ENCODE assay signal across 23 cellular contexts in genomic region chr7:159060440-159060839, GRCh38.
DNase-seq lines count a peak whose midpoint lies in the region; ATAC-seq, FAIRE-seq and TF ChIP-seq lines count a peak whose summit lies in the region.
"Had no signal": no experiment of that assay in that cellular context is flagged by ENCODE, and none has a peak within 500 bp of the region (broad histone marks: within the 10 kb centered on the region; RNA-seq: fewer than 3 reads in every experiment).

No MANE protein-coding gene starts in this region.

- FAIRE-seq in HepG2 (lab: Jason Lieb, UNC), result no peak
- no peak for FAIRE-seq in H1 (lab: Jason Lieb, UNC)
- FAIRE-seq: G401.6, GM12892 had no signal

- peak overlapping the region; percentile 26 for H4K91ac ChIP-seq in H1 (replicated peaks; ENCODE audit: insufficient read length, low read length)

- ATAC-seq in activated CD4-positive, alpha-beta T cell treated with anti-CD3 and anti-CD28 coated beads for 36 hours, result peak; percentile 33
- ATAC-seq in HepG2 (no peak), right lobe of liver (no peak), left lung (no peak)

- H3K79me2 ChIP-seq in HepG2 (ENCODE audit: insufficient read depth, low read length) (no peaks in the 10 kb centered on the region), H1 (ENCODE audit: control insufficient read depth in 1 of 2, insufficient read depth in 2 of 2, low read length in 2 of 2) (no peaks in the 10 kb centered on the region)

- no peak overlapping the region; the same call in 1 of the 2 replicates for H2BK5ac ChIP-seq in H1 (ENCODE audit: low read depth, low read length)

- intact Hi-C loops in activated CD4-positive, alpha-beta T cell treated with anti-CD3 and anti-CD28 coated beads for 36 hours (cut with DNase I, micrococcal nuclease), result no loop called here
- intact Hi-C loops in activated CD4-positive, alpha-beta T cell treated with anti-CD3 and anti-CD28 coated beads, Interleukin-2, amount 10 ng/mL, durations not matched to agents 24 days and 14 days (cut with micrococcal nuclease), result no loop called here
- intact Hi-C loops in HepG2 (cut with micrococcal nuclease; ENCODE audit: unreplicated experiment), result no loop called here
- intact Hi-C loops in right lobe of liver (cut with DNase I), result no loop called here
- intact Hi-C loops in left lung (cut with DNase I), result no loop called here

- no peaks in the 10 kb centered on the region for H4K20me1 ChIP-seq in HepG2 (ENCODE audit: insufficient read depth, low read length)
- H4K20me1 ChIP-seq in H1 (replicated peaks in 1 of 2; ENCODE audit: control insufficient read depth in 1 of 2, insufficient read depth in 2 of 2, low read length in 2 of 2), result no peaks in the 10 kb centered on the region
- H4K20me1 ChIP-seq: BLaER1 treated with 17β-estradiol and CSF1 and Interleukin-3, amounts not matched to agents 10 nM and 100 nM had no signal

- in situ Hi-C loops in HepG2 (cut with HindIII; ENCODE audit: extremely low pct_ligation_motif_present, low pct_unique_long_range_greater_than_20kb), result no loop called here

- H2BK12ac ChIP-seq in H1 (ENCODE audit: low read depth, low read length), result no peak overlapping the region

- no peaks in the 10 kb centered on the region for H3K9me3 Mint-ChIP-seq in activated CD4-positive, alpha-beta T cell treated with anti-CD3 and anti-CD28 coated beads for 36 hours (ENCODE audit: low read depth)
- no peaks in the 10 kb centered on the region for H3K9me3 Mint-ChIP-seq in activated CD4-positive, alpha-beta T cell treated with anti-CD3 and anti-CD28 coated beads, Interleukin-2, amount 10 ng/mL, durations not matched to agents 24 days and 14 days

- H3K56ac ChIP-seq in H1 (replicated peaks; ENCODE audit: insufficient read length, low read depth, low read length), result peak overlapping the region; percentile 40

- H2BK120ac ChIP-seq in H1 (replicated peaks; ENCODE audit: low read depth, low read length), result no peak overlapping the region

- no TSS peak for BruUV-seq in HepG2 (replicated peaks; lab: Mats Ljungman, UMichigan)

- TF ChIP-seq POLR2A in HepG2 (IDR thresholded peaks at IDR 0.05; ENCODE audit: insufficient read depth in 1 of 2, low read depth in 2 of 2, low read length in 2 of 2) (no peak), right lobe of liver (IDR thresholded peaks at IDR 0.05) (no peak), H1 (IDR thresholded peaks at IDR 0.05; ENCODE audit: control extremely low read depth in 1 of 2, low read depth in 2 of 2, low read length in 2 of 2) (no peak)

- H3K4me1 ChIP-seq in HepG2 (ENCODE audit: insufficient read depth, low read length) (no peaks in the 10 kb centered on the region), right lobe of liver (no peaks in the 10 kb centered on the region), H1 (replicated peaks in 1 of 4; ENCODE audit: control insufficient read depth in 3 of 4, insufficient read depth in 4 of 4, low read length in 3 of 4) (peaks cover 0 to 4% (median 2%) of the 10 kb centered on the region in 4 experiments; a peak in 1 of 7 replicates), left lung (no peaks in the 10 kb centered on the region)
- H3K4me1 ChIP-seq: Caco-2, Peyer's patch had no signal

- H3K4me2 ChIP-seq in HepG2 (ENCODE audit: low read depth, low read length) (no peak overlapping the region), H1 (ENCODE audit: insufficient read depth in 1 of 2, low read depth in 2 of 2, low read length in 2 of 2) (no peak overlapping the region)
- H3K4me2 ChIP-seq: BLaER1 treated with 17β-estradiol and CSF1 and Interleukin-3, amounts not matched to agents 10 nM and 100 nM had no signal

- H3K79me1 ChIP-seq in H1 (ENCODE audit: low read depth, low read length), result no peaks in the 10 kb centered on the region

- H3K36me3 ChIP-seq in HepG2 (replicated peaks in 1 of 2; ENCODE audit: control insufficient read depth in 1 of 2, insufficient read depth in 2 of 2, low read length in 2 of 2), result no peaks in the 10 kb centered on the region
- no peaks in the 10 kb centered on the region for H3K36me3 ChIP-seq in right lobe of liver
- no peaks in the 10 kb centered on the region for H3K36me3 ChIP-seq in H1 (ENCODE audit: control insufficient read depth in 2 of 4, insufficient read depth in 4 of 4, low read length in 3 of 4)
- H3K36me3 ChIP-seq in left lung, result no peaks in the 10 kb centered on the region
- H3K36me3 ChIP-seq: BLaER1 treated with 17β-estradiol and CSF1 and Interleukin-3, amounts not matched to agents 10 nM and 100 nM; HAP-1; Peyer's patch had no signal

- H3K23me2 ChIP-seq in H1 (ENCODE audit: low read depth, low read length), result peaks cover 14% of the 10 kb centered on the region; the same call in 1 of the 2 replicates

- no peak overlapping the region for H3K27ac ChIP-seq in HepG2 (ENCODE audit: extremely low read length, insufficient read depth, low read length)
- H3K27ac ChIP-seq in right lobe of liver, result no peak overlapping the region
- H3K27ac ChIP-seq in H1 (ENCODE audit: low read depth, low read length), result no peak overlapping the region
- no peak overlapping the region for H3K27ac ChIP-seq in left lung
- H3K27ac ChIP-seq: 22Rv1; BLaER1 treated with 17β-estradiol and CSF1 and Interleukin-3, amounts not matched to agents 10 nM and 100 nM; HL-60; Peyer's patch had no signal

- H3K4me1 Mint-ChIP-seq in activated CD4-positive, alpha-beta T cell treated with anti-CD3 and anti-CD28 coated beads for 36 hours, result no peaks in the 10 kb centered on the region
- H3K4me1 Mint-ChIP-seq in activated CD4-positive, alpha-beta T cell treated with anti-CD3 and anti-CD28 coated beads, Interleukin-2, amount 10 ng/mL, durations not matched to agents 24 days and 14 days, result no peaks in the 10 kb centered on the region
- H3K4me1 Mint-ChIP-seq: CD4-positive, alpha-beta memory T cell had no signal

- POLR2A ChIA-PET in activated CD4-positive, alpha-beta T cell treated with anti-CD3 and anti-CD28 coated beads for 36 hours (lab: Charles Lee), result no interaction called here
- POLR2A ChIA-PET in HepG2 (lab: Yijun Ruan, JAX) (no interaction called here), H1 (lab: Charles Lee; ENCODE audit: partially characterized antibody) (no interaction called here)

- H3K4ac ChIP-seq in H1 (replicated peaks; ENCODE audit: insufficient read length, low read depth, low read length), result peak overlapping the region; percentile 76

- no peak overlapping the region for H3K27ac Mint-ChIP-seq in activated CD4-positive, alpha-beta T cell treated with anti-CD3 and anti-CD28 coated beads for 36 hours
- no peak overlapping the region for H3K27ac Mint-ChIP-seq in activated CD4-positive, alpha-beta T cell treated with anti-CD3 and anti-CD28 coated beads, Interleukin-2, amount 10 ng/mL, durations not matched to agents 24 days and 14 days
- H3K27ac Mint-ChIP-seq: CD4-positive, alpha-beta memory T cell had no signal

- H3K9me3 ChIP-seq in HepG2 (ENCODE audit: low read length), result no peaks in the 10 kb centered on the region
- no peaks in the 10 kb centered on the region for H3K9me3 ChIP-seq in right lobe of liver
- peaks cover 0 to 3% of the 10 kb centered on the region in 2 experiments; a peak in 1 of 4 replicates for H3K9me3 ChIP-seq in H1 (ENCODE audit: insufficient read depth in 2 of 2, low read depth in 1 of 2, low read length in 1 of 2)
- no peaks in the 10 kb centered on the region for H3K9me3 ChIP-seq in left lung
- H3K9me3 ChIP-seq: HAP-1, Peyer's patch had no signal

- H4K5ac ChIP-seq in H1 (ENCODE audit: insufficient read length, low read depth, low read length), result no peak overlapping the region

- H3K9ac ChIP-seq in HepG2 (ENCODE audit: insufficient read depth, low read depth, low read length), result no peak overlapping the region
- H3K9ac ChIP-seq in H1 (replicated peaks in 1 of 4; ENCODE audit: extremely low read depth in 1 of 4, low read depth in 3 of 4, low read length in 3 of 4), result no peak overlapping the region
- H3K9ac ChIP-seq: BLaER1 treated with 17β-estradiol and CSF1 and Interleukin-3, amounts not matched to agents 10 nM and 100 nM had no signal

- no peak overlapping the region for H2AFZ ChIP-seq in HepG2 (ENCODE audit: low read length)
- no peak overlapping the region for H2AFZ ChIP-seq in H1 (ENCODE audit: low read length)

- TF ChIP-seq CTCF in HepG2 (CRISPR knock-in tag; IDR thresholded peaks at IDR 0.05) (no peak), right lobe of liver (IDR thresholded peaks at IDR 0.05) (no peak), H1 (IDR thresholded peaks at IDR 0.05; ENCODE audit: control extremely low read depth in 1 of 3, insufficient read depth in 1 of 3, low read depth in 1 of 3, low read length in 3 of 3) (no peak), left lung (IDR thresholded peaks at IDR 0.05) (no peak)

- no peak overlapping the region for H3K14ac ChIP-seq in H1 (ENCODE audit: insufficient read length)

- H3K4me3 ChIP-seq in HepG2 (replicated peaks in 1 of 3; ENCODE audit: insufficient read depth in 1 of 3, low read depth in 2 of 3, low read length in 3 of 3) (no peak overlapping the region), right lobe of liver (no peak overlapping the region), H1 (ENCODE audit: extremely low read depth in 1 of 4, insufficient read depth in 2 of 4, low read depth in 3 of 4, low read length in 4 of 4) (no peak overlapping the region), left lung (no peak overlapping the region)
- H3K4me3 ChIP-seq: BLaER1 treated with 17β-estradiol and CSF1 and Interleukin-3, amounts not matched to agents 10 nM and 100 nM; HAP-1; Peyer's patch had no signal

- no peak for TF ChIP-seq RAD21 in HepG2 (CRISPR knock-in tag; IDR thresholded peaks at IDR 0.05)
- TF ChIP-seq RAD21 in H1 (IDR thresholded peaks at IDR 0.05 in 1 of 2, conservative IDR thresholded peaks at IDR 0.05 in 1 of 2; ENCODE audit: low read depth in 2 of 2, low read length in 2 of 2), result no peak

- no peak for TF ChIP-seq EP300 in HepG2 (IDR thresholded peaks at IDR 0.05; ENCODE audit: low read depth in 2 of 2, low read length in 2 of 2)
- no peak for TF ChIP-seq EP300 in HepG2 (CRISPR knock-in tag; IDR thresholded peaks at IDR 0.05; ENCODE audit: borderline replicate concordance)
- TF ChIP-seq EP300 in H1 (IDR thresholded peaks at IDR 0.05; ENCODE audit: borderline replicate concordance in 1 of 2, low read depth in 2 of 2, low read length in 2 of 2), result no peak

- H4K8ac ChIP-seq in H1 (ENCODE audit: extremely low read depth, insufficient read depth, low read length), result no peak overlapping the region

- peak overlapping the region; percentile 72; the same call in 1 of the 2 replicates for H2BK20ac ChIP-seq in H1 (ENCODE audit: low read length)

- peak overlapping the region; percentile 72; the same call in 1 of the 2 replicates for H2BK15ac ChIP-seq in H1 (ENCODE audit: low read length)

- 25% methylated on average over 2 of the region's 2 CpGs for WGBS in HepG2 (ENCODE audit: low lambda C conversion rate)
- 80% methylated on average over 2 of the region's 2 CpGs for WGBS in right lobe of liver (ENCODE audit: insufficient coverage, low coverage, low lambda C conversion rate, missing lambda C conversion rate)
- 93 to 100% methylated on average over 1 to 2 of the region's 2 CpGs for WGBS in H1 (ENCODE audit: extremely low coverage in 1 of 2, insufficient coverage in 1 of 2, insufficient read length in 1 of 2, insufficient replicate concordance in 2 of 2, low coverage in 1 of 2, low lambda C conversion rate in 2 of 2, missing lambda C conversion rate in 1 of 2), 2 experiments

- peaks cover 0 to 21% of the 10 kb centered on the region in 2 experiments; a peak in 3 of 5 replicates for H3K27me3 ChIP-seq in HepG2 (ENCODE audit: control insufficient read depth in 1 of 2, insufficient read depth in 2 of 2, low read length in 2 of 2)
- no peaks in the 10 kb centered on the region for H3K27me3 ChIP-seq in right lobe of liver
- H3K27me3 ChIP-seq in H1 (replicated peaks in 1 of 4; ENCODE audit: control insufficient read depth in 3 of 4, extremely low read depth in 1 of 4, insufficient read depth in 3 of 4, low read length in 3 of 4), result peaks cover 0 to 4% (median 0%) of the 10 kb centered on the region in 4 experiments; a peak in 1 of 7 replicates
- peaks cover 0 to 21% of the 10 kb centered on the region in 2 donors for H3K27me3 ChIP-seq in left lung
- H3K27me3 ChIP-seq: BLaER1 treated with 17β-estradiol and CSF1 and Interleukin-3, amounts not matched to agents 10 nM and 100 nM; Peyer's patch had no signal

- no peak for DNase-seq in activated CD4-positive, alpha-beta T cell treated with anti-CD3 and anti-CD28 coated beads for 36 hours
- no peak for DNase-seq in activated CD4-positive, alpha-beta T cell treated with anti-CD3 and anti-CD28 coated beads, Interleukin-2, amount 10 ng/mL, durations not matched to agents 24 days and 14 days
- DNase-seq in HepG2 (ENCODE audit: low spot score), result no peak
- DNase-seq in right lobe of liver, result no peak
- no peak for DNase-seq in H1 (ENCODE audit: low read depth in 1 of 2, low spot score in 2 of 2)
- DNase-seq in DMS 273 (lab: John Stamatoyannopoulos, UW; ENCODE audit: unreplicated experiment), result no peak
- no peak for DNase-seq in left lung
- DNase-seq in NCI-H345 treated with DMSO at 0.1 percent for 48 hours (lab: John Stamatoyannopoulos, UW; ENCODE audit: unreplicated experiment), result no peak
- DNase-seq: Caco-2; CD4-positive, alpha-beta memory T cell; KG1; NCI-H1092 treated with DMSO at 0.1 percent for 48 hours; NCI-H146; NCI-H2029; NCI-H226; NCI-H82; Peyer's patch had no signal

- no peaks in the 10 kb centered on the region for H3K36me3 Mint-ChIP-seq in activated CD4-positive, alpha-beta T cell treated with anti-CD3 and anti-CD28 coated beads for 36 hours (ENCODE audit: low read depth)
- H3K36me3 Mint-ChIP-seq in activated CD4-positive, alpha-beta T cell treated with anti-CD3 and anti-CD28 coated beads, Interleukin-2, amount 10 ng/mL, durations not matched to agents 24 days and 14 days (ENCODE audit: low read depth), result no peaks in the 10 kb centered on the region
- H3K36me3 Mint-ChIP-seq: CD4-positive, alpha-beta memory T cell had no signal

- H3K27me3 Mint-ChIP-seq in activated CD4-positive, alpha-beta T cell treated with anti-CD3 and anti-CD28 coated beads for 36 hours, result no peaks in the 10 kb centered on the region
- H3K27me3 Mint-ChIP-seq in activated CD4-positive, alpha-beta T cell treated with anti-CD3 and anti-CD28 coated beads, Interleukin-2, amount 10 ng/mL, durations not matched to agents 24 days and 14 days, result no peaks in the 10 kb centered on the region

- H3K18ac ChIP-seq in H1 (ENCODE audit: extremely low read depth, low read length), result no peak overlapping the region

- no peak overlapping the region for H3K4me3 Mint-ChIP-seq in activated CD4-positive, alpha-beta T cell treated with anti-CD3 and anti-CD28 coated beads for 36 hours
- no peak overlapping the region for H3K4me3 Mint-ChIP-seq in activated CD4-positive, alpha-beta T cell treated with anti-CD3 and anti-CD28 coated beads, Interleukin-2, amount 10 ng/mL, durations not matched to agents 24 days and 14 days
- H3K4me3 Mint-ChIP-seq: CD4-positive, alpha-beta memory T cell had no signal

- no peak overlapping the region for H3K23ac ChIP-seq in H1 (ENCODE audit: insufficient read length)

- H2AK5ac ChIP-seq in H1 (ENCODE audit: low read depth, low read length), result peak overlapping the region; percentile 75; the same call in 1 of the 2 replicates

- CTCF ChIA-PET in activated CD4-positive, alpha-beta T cell treated with anti-CD3 and anti-CD28 coated beads for 36 hours (lab: Charles Lee), result interaction anchor here (0.7 kb wide), 1 partner anchor 118 kb away, joined by 3 read pairs; no protein-coding TSS in a partner anchor
- CTCF ChIA-PET in HepG2 (lab: Yijun Ruan, JAX; ENCODE audit: low intra/inter-chr PET ratio, low total read pairs), result no interaction called here
- CTCF ChIA-PET in H1 (lab: Charles Lee; ENCODE audit: partially characterized antibody), result interaction anchor here (0.7 kb wide), 1 partner anchor 37 kb away, joined by 3 read pairs; no protein-coding TSS in a partner anchor
